Comparison of ENCODE assay signal across 17 cellular contexts in the genomic region with DNA sequence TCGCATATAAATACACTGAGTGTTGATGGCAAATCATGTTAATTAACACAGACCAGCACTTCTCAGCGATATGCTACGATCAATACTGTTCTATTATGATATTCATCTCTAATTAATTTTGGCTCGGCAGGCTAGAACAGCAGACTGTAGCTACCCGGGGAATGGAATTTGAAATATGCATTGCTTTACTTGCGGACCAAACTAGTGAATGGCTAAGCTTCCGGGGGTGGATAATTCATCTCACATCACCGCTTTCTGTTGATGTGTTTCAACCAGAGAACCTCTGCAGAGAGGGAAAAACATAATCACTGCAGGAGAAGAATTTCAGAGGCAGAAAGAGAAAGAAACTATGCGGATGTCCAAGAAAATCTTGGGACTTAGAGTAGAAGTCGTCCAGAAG.
A peak's percentile ranks its signal among the peaks of the same experiment; 100 is the strongest.
DNase-seq lines count a peak whose midpoint lies in the region; ATAC-seq, FAIRE-seq and TF ChIP-seq lines count a peak whose summit lies in the region.
"Had no signal": no experiment of that assay in that cellular context is flagged by ENCODE, and none has a peak within 500 bp of the region (broad histone marks: within the 10 kb centered on the region; RNA-seq: fewer than 3 reads in every experiment).

No MANE protein-coding gene starts in this region.

- H3K27me3 ChIP-seq in H1 (replicated peaks in 1 of 4; ENCODE audit: control insufficient read depth in 3 of 4, extremely low read depth in 1 of 4, insufficient read depth in 3 of 4, low read length in 3 of 4) (no peaks in the 10 kb centered on the region), mesendoderm (ENCODE audit: insufficient read depth, low read length, poor library complexity) (no peaks in the 10 kb centered on the region)
- H3K27me3 ChIP-seq: hepatocyte, vagina had no signal

- peak; percentile 3 for DNase-seq in ACHN
- peak; percentile 11 for DNase-seq in HT1080 (ENCODE audit: low read depth)
- no peak for DNase-seq in H1 (ENCODE audit: low read depth in 1 of 2, low spot score in 2 of 2)
- DNase-seq in mesendoderm: peak; percentile 83
- DNase-seq in coronary artery (ENCODE audit: low spot score): no peak
- DNase-seq in T1000 (lab: John Stamatoyannopoulos, UW): no peak
- DNase-seq: activated CD4-positive, alpha-beta T cell treated with anti-CD3 and anti-CD28 coated beads for 36 hours; activated CD8-positive, alpha-beta memory T cell treated with anti-CD3 and anti-CD28 coated beads, Interleukin-2, amount 50 U/mL, for 48 hours; activated naive CD4-positive, alpha-beta T cell; COR-L47; naive B cell; SHP77 treated with DMSO at 0.1 percent for 48 hours had no signal

- H3K79me1 ChIP-seq in H1 (ENCODE audit: low read depth, low read length): no peaks in the 10 kb centered on the region; the same call in 1 of the 2 replicates
- H3K79me1 ChIP-seq in mesendoderm (ENCODE audit: low read length): no peaks in the 10 kb centered on the region

- whole genome bisulfite sequencing in H1 (ENCODE audit: extremely low coverage in 1 of 2, insufficient coverage in 1 of 2, insufficient read length in 1 of 2, insufficient replicate concordance in 2 of 2, low coverage in 1 of 2, low lambda C conversion rate in 2 of 2, missing lambda C conversion rate in 1 of 2), 2 experiments: 41% methylated on average over 10 of the region's 10 CpGs; no CpG with 5 or more reads in 1 of the 2 experiments
- no CpG with 5 or more reads among the region's 10 CpGs for WGBS in mesendoderm (ENCODE audit: extremely low coverage, insufficient coverage, low lambda C conversion rate)

- H3K36me3 ChIP-seq in H1 (ENCODE audit: control insufficient read depth in 2 of 4, insufficient read depth in 4 of 4, low read length in 3 of 4) (no peaks in the 10 kb centered on the region), mesendoderm (ENCODE audit: control insufficient read depth, insufficient read depth, low read length) (no peaks in the 10 kb centered on the region)
- H3K36me3 ChIP-seq: vagina had no signal

- H3K18ac ChIP-seq in H1 (ENCODE audit: extremely low read depth, low read length) (no peak overlapping the region), mesendoderm (ENCODE audit: low read length) (peak overlapping the region; percentile 72)

- peak overlapping the region; percentile 5 to 31; a peak in 2 of 4 replicates for H3K4me2 ChIP-seq in H1 (ENCODE audit: insufficient read depth in 1 of 2, low read depth in 2 of 2, low read length in 2 of 2)
- H3K4me2 ChIP-seq in mesendoderm (ENCODE audit: low read length): no peak overlapping the region
- H3K4me2 ChIP-seq: hepatocyte had no signal

- H2BK5ac ChIP-seq in H1 (ENCODE audit: low read depth, low read length): peak overlapping the region; percentile 35; the same call in 1 of the 2 replicates
- H2BK5ac ChIP-seq in mesendoderm (ENCODE audit: low read length): no peak overlapping the region

- H2AFZ ChIP-seq in H1 (ENCODE audit: low read length): no peak overlapping the region
- H2AFZ ChIP-seq: hepatocyte had no signal

- CTCF ChIA-PET in H1 (lab: Charles Lee; ENCODE audit: partially characterized antibody): no interaction called here

- 0 out of 2 replicates have a peak overlapping the region, but pooled peaks have one; percentile 14 for H3K27ac ChIP-seq in H1 (ENCODE audit: low read depth, low read length)
- no peak overlapping the region for H3K27ac ChIP-seq in mesendoderm (ENCODE audit: low read depth, low read length)
- no peak overlapping the region for H3K27ac ChIP-seq in coronary artery
- H3K27ac ChIP-seq: hepatocyte, vagina had no signal

- no peak overlapping the region for H3K4ac ChIP-seq in H1 (replicated peaks; ENCODE audit: insufficient read length, low read depth, low read length)
- H3K4ac ChIP-seq in mesendoderm (ENCODE audit: low read depth, low read length): no peak overlapping the region

- peak overlapping the region in 1 of 4 experiments; percentile 2; a peak in 1 of 8 replicates for H3K4me3 ChIP-seq in H1 (ENCODE audit: extremely low read depth in 1 of 4, insufficient read depth in 2 of 4, low read depth in 3 of 4, low read length in 4 of 4)
- H3K4me3 ChIP-seq in mesendoderm (ENCODE audit: low read length): no peak overlapping the region
- H3K4me3 ChIP-seq in coronary artery: no peak overlapping the region
- H3K4me3 ChIP-seq: hepatocyte, vagina had no signal

- POLR2A ChIA-PET in H1 (lab: Charles Lee; ENCODE audit: partially characterized antibody): no interaction called here

- H3K79me2 ChIP-seq in H1 (ENCODE audit: control insufficient read depth in 1 of 2, insufficient read depth in 2 of 2, low read length in 2 of 2): no peaks in the 10 kb centered on the region
- no peaks in the 10 kb centered on the region for H3K79me2 ChIP-seq in mesendoderm (ENCODE audit: control insufficient read depth, insufficient read depth, low read length)
- H3K79me2 ChIP-seq: hepatocyte had no signal

- no peaks in the 10 kb centered on the region for H3K23me2 ChIP-seq in H1 (ENCODE audit: low read depth, low read length)

- FAIRE-seq in H1 (lab: Jason Lieb, UNC): peak; percentile 88
- FAIRE-seq: bronchial epithelial cell had no signal

- H2AK5ac ChIP-seq in H1 (ENCODE audit: low read depth, low read length) (no peak overlapping the region), mesendoderm (ENCODE audit: low read length) (no peak overlapping the region)

- no peak overlapping the region for H3K9ac ChIP-seq in H1 (replicated peaks in 1 of 4; ENCODE audit: extremely low read depth in 1 of 4, low read depth in 3 of 4, low read length in 3 of 4)
- H3K9ac ChIP-seq in mesendoderm (ENCODE audit: low read length): no peak overlapping the region

- no peak overlapping the region for H4K91ac ChIP-seq in H1 (replicated peaks; ENCODE audit: insufficient read length, low read length)

- H3K23ac ChIP-seq in H1 (ENCODE audit: insufficient read length) (no peak overlapping the region), mesendoderm (ENCODE audit: low read length) (no peak overlapping the region)

- H4K5ac ChIP-seq in H1 (ENCODE audit: insufficient read length, low read depth, low read length): no peak overlapping the region
- H4K5ac ChIP-seq in mesendoderm (ENCODE audit: low read length): no peak overlapping the region

- no peaks in the 10 kb centered on the region for H3K9me3 ChIP-seq in H1 (ENCODE audit: insufficient read depth in 2 of 2, low read depth in 1 of 2, low read length in 1 of 2)
- H3K9me3 ChIP-seq: vagina had no signal

- H2BK20ac ChIP-seq in H1 (ENCODE audit: low read length): no peak overlapping the region

- no peak for TF ChIP-seq EP300 in H1 (IDR thresholded peaks at IDR 0.05; ENCODE audit: borderline replicate concordance in 1 of 2, low read depth in 2 of 2, low read length in 2 of 2)

- H2BK12ac ChIP-seq in H1 (ENCODE audit: low read depth, low read length): peak overlapping the region; percentile 64; the same call in 1 of the 2 replicates

- H2BK120ac ChIP-seq in H1 (replicated peaks; ENCODE audit: low read depth, low read length) (peak overlapping the region; percentile 10), mesendoderm (ENCODE audit: low read depth, low read length) (no peak overlapping the region)

- H3K14ac ChIP-seq in H1 (ENCODE audit: insufficient read length): no peak overlapping the region

- H4K8ac ChIP-seq in H1 (ENCODE audit: extremely low read depth, insufficient read depth, low read length) (no peak overlapping the region), mesendoderm (ENCODE audit: low read depth, low read length) (peak overlapping the region; percentile 39)

- no peak for TF ChIP-seq POLR2A in H1 (IDR thresholded peaks at IDR 0.05; ENCODE audit: control extremely low read depth in 1 of 2, low read depth in 2 of 2, low read length in 2 of 2)

- ATAC-seq in HG02981 (IDR thresholded peaks at IDR 0.05; ENCODE audit: unreplicated experiment) (no peak), GM18907 (IDR thresholded peaks at IDR 0.05; ENCODE audit: unreplicated experiment) (no peak)
- ATAC-seq: activated CD4-positive, alpha-beta T cell treated with anti-CD3 and anti-CD28 coated beads for 36 hours had no signal

- H3K56ac ChIP-seq in H1 (replicated peaks; ENCODE audit: insufficient read length, low read depth, low read length) (no peak overlapping the region), mesendoderm (ENCODE audit: low read length) (no peak overlapping the region)

- no peak for TF ChIP-seq CTCF in H1 (IDR thresholded peaks at IDR 0.05; ENCODE audit: control extremely low read depth in 1 of 3, insufficient read depth in 1 of 3, low read depth in 1 of 3, low read length in 3 of 3)
- no peak for TF ChIP-seq CTCF in coronary artery (IDR thresholded peaks at IDR 0.05)

- no peaks in the 10 kb centered on the region for H4K20me1 ChIP-seq in H1 (replicated peaks in 1 of 2; ENCODE audit: control insufficient read depth in 1 of 2, insufficient read depth in 2 of 2, low read length in 2 of 2)

- in situ Hi-C loops in ACHN (cut with HindIII; ENCODE audit: low pct_ligation_motif_present, low pct_unique_long_range_greater_than_20kb, low sequenced_read_pairs): no loop called here

- TF ChIP-seq RAD21 in H1 (IDR thresholded peaks at IDR 0.05 in 1 of 2, conservative IDR thresholded peaks at IDR 0.05 in 1 of 2; ENCODE audit: low read depth in 2 of 2, low read length in 2 of 2): no peak

- H3K4me1 ChIP-seq in H1 (replicated peaks in 1 of 4; ENCODE audit: control insufficient read depth in 3 of 4, insufficient read depth in 4 of 4, low read length in 3 of 4) (peaks cover 2 to 25% (median 21%) of the 10 kb centered on the region in 4 experiments; a peak in 6 of 7 replicates), mesendoderm (ENCODE audit: control insufficient read depth, low read depth, low read length) (peaks cover 2% of the 10 kb centered on the region)
- H3K4me1 ChIP-seq: vagina had no signal

- no peak overlapping the region for H2BK15ac ChIP-seq in H1 (ENCODE audit: low read length)
- H2BK15ac ChIP-seq in mesendoderm (replicated peaks; ENCODE audit: low read depth): peak overlapping the region; percentile 59

TF ChIP-seq in H1, 55 proteins besides CTCF, POLR2A, EP300 and RAD21:
- TF ChIP-seq, protein P1, sequence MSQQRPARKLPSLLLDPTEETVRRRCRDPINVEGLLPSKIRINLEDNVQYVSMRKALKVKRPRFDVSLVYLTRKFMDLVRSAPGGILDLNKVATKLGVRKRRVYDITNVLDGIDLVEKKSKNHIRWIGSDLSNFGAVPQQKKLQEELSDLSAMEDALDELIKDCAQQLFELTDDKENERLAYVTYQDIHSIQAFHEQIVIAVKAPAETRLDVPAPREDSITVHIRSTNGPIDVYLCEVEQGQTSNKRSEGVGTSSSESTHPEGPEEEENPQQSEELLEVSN (IDR thresholded peaks at IDR 0.05): no peak
- TF ChIP-seq TEAD4 (IDR thresholded peaks at IDR 0.05; ENCODE audit: low read depth, low read length): peak; percentile 88

Comparison
In these comparisons a context has a peak if more than half of its experiments do, and no peak if none do; other contexts are left out.
1. DNase-seq: peak in ACHN (single experiment), HT1080 (single experiment) and mesendoderm (single experiment); none in H1 (0 of 2), coronary artery (single experiment) and T1000 (single experiment).